ENCODE assay signal across 6 cellular contexts in the genomic region with DNA sequence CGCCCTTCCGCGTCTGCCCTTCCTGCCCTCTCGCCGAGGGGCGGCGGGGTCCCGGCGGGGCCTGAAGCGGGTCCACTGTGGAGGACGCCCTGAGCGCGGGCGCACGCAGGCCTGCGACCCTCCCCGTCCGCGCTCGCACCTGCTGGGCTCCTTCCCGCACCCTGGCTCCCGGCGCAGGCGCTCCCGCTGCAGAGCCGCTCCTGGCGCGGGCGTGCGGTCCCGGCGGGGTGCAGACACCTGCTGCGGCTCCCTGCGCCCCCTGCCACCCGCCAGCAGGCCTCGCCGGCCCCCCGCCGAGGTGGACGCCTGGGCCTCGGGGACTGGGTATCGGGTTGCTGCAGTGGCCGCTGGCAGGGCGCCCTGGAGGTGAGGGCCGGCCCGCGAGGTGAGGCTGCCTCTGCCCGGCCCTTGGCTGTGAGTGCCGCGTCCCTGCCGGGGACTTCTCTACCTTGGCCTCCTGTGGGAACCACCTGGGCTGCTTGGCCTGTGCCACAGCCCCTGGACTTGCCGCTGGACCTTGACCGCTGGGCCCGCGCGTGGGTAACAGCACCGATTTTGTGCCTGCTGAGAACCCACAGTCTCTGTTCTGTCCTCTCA. TPM values are rescaled to one million over a fixed set of nuclear protein-coding genes. Genes with fewer than 3 reads are reported as not detected.
A peak's percentile ranks its signal among the peaks of the same experiment; 100 is the strongest.
DNase-seq lines count a peak whose midpoint lies in the region; ATAC-seq and TF ChIP-seq lines count a peak whose summit lies in the region.

No MANE protein-coding gene starts in this region.

- no peak for TF ChIP-seq CTCF in AG10803 (conservative IDR thresholded peaks at IDR 0.05; ENCODE audit: low read length)

- H3K36me3 Mint-ChIP-seq in T-helper 2 cell treated with Interferon-gamma antibody and Interleukin-4, amounts not matched to agents 5 μg/mL and 100 μg/mL, for 36 hours (ENCODE audit: low read depth) = peaks cover 9% of the 10 kb centered on the region

- no peaks in the 10 kb centered on the region for H3K9me3 Mint-ChIP-seq in T-helper 2 cell treated with Interferon-gamma antibody and Interleukin-4, amounts not matched to agents 5 μg/mL and 100 μg/mL, for 36 hours

- peak overlapping the region; percentile 63 for H3K4me3 ChIP-seq in AG10803 (ENCODE audit: low read length)

- no peak for DNase-seq in AG10803 (ENCODE audit: low read depth)
- DNase-seq in T-helper 2 cell treated with Interferon-gamma antibody and Interleukin-4, amounts not matched to agents 5 μg/mL and 100 μg/mL, for 36 hours (ENCODE audit: low spot score) = no peak
- peak; percentile 54 for DNase-seq in iPS-NIHi11 (ENCODE audit: low spot score)
- DNase-seq in SIG-M5 treated with dmso at 0.1 percent for 504 hours (lab: John Stamatoyannopoulos, UW; ENCODE audit: unreplicated experiment) = no peak
- no peak for DNase-seq in dermis blood vessel endothelial cell

- H3K4me1 Mint-ChIP-seq in T-helper 2 cell treated with Interferon-gamma antibody and Interleukin-4, amounts not matched to agents 5 μg/mL and 100 μg/mL, for 36 hours (ENCODE audit: low read depth) = peaks cover 18% of the 10 kb centered on the region

- peak overlapping the region; percentile 83 for H3K4me3 Mint-ChIP-seq in T-helper 2 cell treated with Interferon-gamma antibody and Interleukin-4, amounts not matched to agents 5 μg/mL and 100 μg/mL, for 36 hours

- peak; percentile 17 for ATAC-seq in GM21737 (IDR thresholded peaks at IDR 0.05; ENCODE audit: unreplicated experiment)

- peak overlapping the region; percentile 60 for H3K27ac Mint-ChIP-seq in T-helper 2 cell treated with Interferon-gamma antibody and Interleukin-4, amounts not matched to agents 5 μg/mL and 100 μg/mL, for 36 hours

- no peaks in the 10 kb centered on the region for H3K27me3 Mint-ChIP-seq in T-helper 2 cell treated with Interferon-gamma antibody and Interleukin-4, amounts not matched to agents 5 μg/mL and 100 μg/mL, for 36 hours (ENCODE audit: low read depth)

RNA-seq across cellular contexts. Expression of a gene that starts 0.6 kb away (rescaled TPM):
- total RNA-seq in dermis blood vessel endothelial cell = 34.2 and 43.1 TPM in 2 replicates

RNA-seq across cellular contexts. Expression of a gene that starts 12.7 kb away (rescaled TPM):
- 65.3 and 89.3 TPM in 2 replicates for total RNA-seq in dermis blood vessel endothelial cell

RNA-seq across cellular contexts. Expression of a gene that starts 15.8 kb away (rescaled TPM):
- 16.8 and 18.4 TPM in 2 replicates for total RNA-seq in dermis blood vessel endothelial cell

RNA-seq across cellular contexts. Expression of a gene that starts 27.4 kb away (rescaled TPM):
- 30.8 and 31.1 TPM in 2 replicates for total RNA-seq in dermis blood vessel endothelial cell

RNA-seq across cellular contexts. Expression of a gene that starts 54.4 kb away (rescaled TPM):
- total RNA-seq in dermis blood vessel endothelial cell = 32.5 and 58.2 TPM in 2 replicates
